ENCODE assay signal across 8 cellular contexts in genomic region chr22:41094036-41094435, GRCh38. TPM values are rescaled to one million over a fixed set of nuclear protein-coding genes. Genes with fewer than 3 reads are reported as not detected.
A peak's percentile ranks its signal among the peaks of the same experiment; 100 is the strongest.
DNase-seq lines count a peak whose midpoint lies in the region; ATAC-seq lines count a peak whose summit lies in the region.

No MANE protein-coding gene starts in this region.

- no peaks in the 10 kb centered on the region for H3K27me3 ChIP-seq in iPS-20b (ENCODE audit: insufficient read depth, low read length)

- H3K4me3 ChIP-seq in iPS-20b (ENCODE audit: low read length) = peak overlapping the region; percentile 96

- peaks cover 8% of the 10 kb centered on the region; the same call in 1 of the 2 replicates for H3K4me1 ChIP-seq in iPS-20b (ENCODE audit: insufficient read depth, low read length)

- H3K36me3 ChIP-seq in iPS-20b (ENCODE audit: insufficient read depth, low read depth, low read length) = peaks cover 7% of the 10 kb centered on the region; the same call in 1 of the 2 replicates

- H3K27me3 Mint-ChIP-seq in activated naive CD8-positive, alpha-beta T cell = no peaks in the 10 kb centered on the region
- no peaks in the 10 kb centered on the region for H3K27me3 Mint-ChIP-seq in stimulated activated naive CD8-positive, alpha-beta T cell treated with anti-CD3 and anti-CD28 coated beads, Interleukin-15, amount 100 ng/mL, for 72 hours

- H3K27ac Mint-ChIP-seq in activated naive CD8-positive, alpha-beta T cell = peak overlapping the region; percentile 92
- no peak overlapping the region for H3K27ac Mint-ChIP-seq in stimulated activated naive CD8-positive, alpha-beta T cell treated with anti-CD3 and anti-CD28 coated beads, Interleukin-15, amount 100 ng/mL, for 72 hours

- H3K9me3 Mint-ChIP-seq in activated naive CD8-positive, alpha-beta T cell (ENCODE audit: low read depth) = no peaks in the 10 kb centered on the region
- H3K9me3 Mint-ChIP-seq in stimulated activated naive CD8-positive, alpha-beta T cell treated with anti-CD3 and anti-CD28 coated beads, Interleukin-15, amount 100 ng/mL, for 72 hours = no peaks in the 10 kb centered on the region

- no peaks in the 10 kb centered on the region for H3K9me3 ChIP-seq in iPS-20b (ENCODE audit: insufficient read depth, low read depth, low read length)

- no peak overlapping the region for H3K27ac ChIP-seq in iPS-20b (ENCODE audit: low read length)

- DNase-seq in NCI-H2171 treated with DMSO at 0.1 percent for 48 hours (lab: John Stamatoyannopoulos, UW) (peak; percentile 35), NCI-H2171 (lab: John Stamatoyannopoulos, UW) (no peak), M059J (ENCODE audit: low read depth) (peak; percentile 37)
- DNase-seq in stimulated activated naive CD8-positive, alpha-beta T cell treated with anti-CD3 and anti-CD28 coated beads, Interleukin-15, amount 100 ng/mL, for 72 hours = no peak

- no peak for ATAC-seq in stimulated activated naive CD8-positive, alpha-beta T cell treated with anti-CD3 and anti-CD28 coated beads, Interleukin-15, amount 100 ng/mL, for 72 hours
- no peak for ATAC-seq in HG03439 (IDR thresholded peaks at IDR 0.05; ENCODE audit: unreplicated experiment)
- ATAC-seq in HG03097 (IDR thresholded peaks at IDR 0.05; ENCODE audit: low FRiP score, unreplicated experiment) = no peak

- H3K4me3 Mint-ChIP-seq in activated naive CD8-positive, alpha-beta T cell = peak overlapping the region; percentile 99
- peak overlapping the region; percentile 86 to 96 for H3K4me3 Mint-ChIP-seq in stimulated activated naive CD8-positive, alpha-beta T cell treated with anti-CD3 and anti-CD28 coated beads, Interleukin-15, amount 100 ng/mL, for 72 hours

- H3K4me1 Mint-ChIP-seq in activated naive CD8-positive, alpha-beta T cell (ENCODE audit: low read depth) = peaks cover 53% of the 10 kb centered on the region
- peaks cover 47% of the 10 kb centered on the region for H3K4me1 Mint-ChIP-seq in stimulated activated naive CD8-positive, alpha-beta T cell treated with anti-CD3 and anti-CD28 coated beads, Interleukin-15, amount 100 ng/mL, for 72 hours

- H3K36me3 Mint-ChIP-seq in activated naive CD8-positive, alpha-beta T cell = peaks cover 3% of the 10 kb centered on the region

- peak overlapping the region; percentile 93; the same call in 1 of the 2 replicates for H3K9ac ChIP-seq in iPS-20b (ENCODE audit: low read depth, low read length)

RNA-seq across cellular contexts. Expression of gene EP300, which starts 1.6 kb away (rescaled TPM):
- 20.1 and 25.2 TPM in 2 replicates for total RNA-seq in M059J (2014; rRNA removed; shearing (Covaris generic))

Comparison
In these comparisons a context has a peak if more than half of its experiments do, and no peak if none do; other contexts are left out.
1. DNase-seq: peak in NCI-H2171 treated with DMSO at 0.1 percent for 48 hours (single experiment) and M059J (single experiment); none in NCI-H2171 (single experiment) and stimulated activated naive CD8-positive, alpha-beta T cell treated with anti-CD3 and anti-CD28 coated beads, Interleukin-15, amount 100 ng/mL, for 72 hours (0 of 2).